ENCODE assay signal across 16 cellular contexts in genomic region chr16:51404386-51404785, GRCh38.
"Had no signal": no experiment of that assay in that cellular context is flagged by ENCODE, and none has a peak within 500 bp of the region (broad histone marks: within the 10 kb centered on the region; RNA-seq: fewer than 3 reads in every experiment).

No MANE protein-coding gene starts in this region.

- H3K36me3 ChIP-seq: ovary, thoracic aorta had no signal

- H3K4me3 ChIP-seq: ovary, thoracic aorta had no signal

- H3K27ac Mint-ChIP-seq: activated CD8-positive, alpha-beta T cell treated with anti-CD3 and anti-CD28 coated beads for 36 hours; immature natural killer cell; stimulated activated naive CD8-positive, alpha-beta T cell treated with anti-CD3 and anti-CD28 coated beads, Interleukin-15, amount 100 ng/mL, for 72 hours had no signal

- ATAC-seq: activated CD8-positive, alpha-beta T cell treated with anti-CD3 and anti-CD28 coated beads for 36 hours; left colon; stimulated activated naive CD8-positive, alpha-beta T cell treated with anti-CD3 and anti-CD28 coated beads, Interleukin-15, amount 100 ng/mL, for 72 hours had no signal

- H3K4me3 Mint-ChIP-seq: activated CD8-positive, alpha-beta T cell treated with anti-CD3 and anti-CD28 coated beads for 36 hours; immature natural killer cell; neural crest cell; stimulated activated naive CD8-positive, alpha-beta T cell treated with anti-CD3 and anti-CD28 coated beads, Interleukin-15, amount 100 ng/mL, for 72 hours had no signal

- H3K9me3 ChIP-seq: ovary, thoracic aorta had no signal

- DNase-seq: activated CD4-positive, alpha-beta T cell treated with anti-CD3 and anti-CD28 coated beads for 1 hour; activated CD8-positive, alpha-beta memory T cell treated with anti-CD3 and anti-CD28 coated beads, Interleukin-2, amount 50 U/mL, for 4 hours; activated CD8-positive, alpha-beta T cell treated with anti-CD3 and anti-CD28 coated beads for 36 hours; activated naive CD4-positive, alpha-beta T cell; caudate nucleus; cortex of kidney; effector CD8-positive, alpha-beta T cell; immature natural killer cell; left colon; ovary; stimulated activated CD4-positive, alpha-beta T cell treated with anti-CD3 and anti-CD28 coated beads, Interleukin-15, amount 100 ng/mL, for 24 hours; stimulated activated CD4-positive, alpha-beta T cell treated with anti-CD3 and anti-CD28 coated beads, Interleukin-4, amount 100 ng/mL, for 4 hours; stimulated activated naive CD8-positive, alpha-beta T cell treated with anti-CD3 and anti-CD28 coated beads, Interleukin-15, amount 100 ng/mL, for 72 hours; T-helper 9 cell had no signal

- H3K4me1 Mint-ChIP-seq: immature natural killer cell; stimulated activated naive CD8-positive, alpha-beta T cell treated with anti-CD3 and anti-CD28 coated beads, Interleukin-15, amount 100 ng/mL, for 72 hours had no signal

- H3K27me3 Mint-ChIP-seq: activated CD8-positive, alpha-beta T cell treated with anti-CD3 and anti-CD28 coated beads for 36 hours; stimulated activated naive CD8-positive, alpha-beta T cell treated with anti-CD3 and anti-CD28 coated beads, Interleukin-15, amount 100 ng/mL, for 72 hours had no signal

- H3K27ac ChIP-seq: ovary, thoracic aorta had no signal

- H3K36me3 Mint-ChIP-seq: immature natural killer cell had no signal

- H3K27me3 ChIP-seq: ovary had no signal
